Comparison of ENCODE assay signal across 33 cellular contexts in genomic region chr17:50106393-50107131, GRCh38. TPM values are rescaled to one million over a fixed set of nuclear protein-coding genes. Genes with fewer than 3 reads are reported as not detected.
"Had no signal": no experiment of that assay in that cellular context is flagged by ENCODE, and none has a peak within 500 bp of the region (broad histone marks: within the 10 kb centered on the region; RNA-seq: fewer than 3 reads in every experiment).

No MANE protein-coding gene starts in this region.

- DNase-seq: activated CD4-positive, alpha-beta T cell treated with anti-CD3 and anti-CD28 coated beads for 4 hours; activated CD4-positive, alpha-beta T cell treated with anti-CD3 and anti-CD28 coated beads, Interleukin-2, amount 50 U/mL, for 4 hours; activated effector memory CD4-positive, alpha-beta T cell treated with Interleukin-2 at 50 U/mL for 16 hours; activated naive CD4-positive, alpha-beta T cell treated with Interleukin-2 at 50 U/mL for 16 hours; activated T-cell treated with anti-CD3 and anti-CD28 coated beads for 4 hours; activated T-cell treated with anti-CD3 and anti-CD28 coated beads, Interleukin-2, amount 50 U/mL, for 72 hours; anterior cingulate cortex; body of pancreas; cortex of kidney; effector memory CD8-positive, alpha-beta T cell; head of caudate nucleus; kidney glomerular epithelial cell; naive B cell; ovary; stimulated activated CD4-positive, alpha-beta T cell treated with anti-CD3 and anti-CD28 coated beads, Interleukin-4, amount 100 ng/mL, for 24 hours; T-helper 9 cell; trophoblast cell had no signal

- H3K4me3 ChIP-seq: body of pancreas, cardiac muscle cell, ovary, skin epidermis, thoracic aorta had no signal

- H3K36me3 Mint-ChIP-seq: activated naive CD8-positive, alpha-beta T cell had no signal

- H3K27ac Mint-ChIP-seq: activated naive CD8-positive, alpha-beta T cell; activated T-cell treated with anti-CD3 and anti-CD28 coated beads, Interleukin-2, amount 50 U/mL, for 72 hours; effector memory CD8-positive, alpha-beta T cell; mesothelial cell of epicardium; progenitor cell of endocrine pancreas; stimulated activated effector memory CD8-positive, alpha-beta T cell treated with anti-CD3 and anti-CD28 coated beads, Interleukin-12 subunit alpha, Interleukin-12 subunit beta, amount 100 ng/mL, for 72 hours; stimulated activated naive CD8-positive, alpha-beta T cell treated with anti-CD3 and anti-CD28 coated beads, Interleukin-15, Interleukin-2, amounts not matched to agents 100 ng/mL and 50 ng/mL, for 24 hours had no signal

- H3K27me3 ChIP-seq: body of pancreas, cardiac muscle cell, neutrophil, ovary had no signal

- ATAC-seq: activated T-cell treated with anti-CD3 and anti-CD28 coated beads, Interleukin-2, amount 50 U/mL, for 72 hours; body of pancreas; effector memory CD8-positive, alpha-beta T cell; sciatic nerve; stimulated activated effector memory CD8-positive, alpha-beta T cell treated with anti-CD3 and anti-CD28 coated beads, Interleukin-12 subunit alpha, Interleukin-12 subunit beta, amount 100 ng/mL, for 72 hours had no signal

- FAIRE-seq: endothelial cell of umbilical vein, TTC549, urothelium cell line had no signal

- H3K36me3 ChIP-seq: neutrophil, ovary had no signal

- H3K27ac ChIP-seq: body of pancreas, cardiac muscle cell, neutrophil, ovary, skin epidermis, thoracic aorta, VCaP had no signal

- H3K27me3 Mint-ChIP-seq: activated naive CD8-positive, alpha-beta T cell; effector memory CD8-positive, alpha-beta T cell; naive B cell; progenitor cell of endocrine pancreas; stimulated activated naive CD8-positive, alpha-beta T cell treated with anti-CD3 and anti-CD28 coated beads, Interleukin-15, Interleukin-2, amounts not matched to agents 100 ng/mL and 50 ng/mL, for 24 hours had no signal

- H3K9me3 Mint-ChIP-seq: activated T-cell treated with anti-CD3 and anti-CD28 coated beads, Interleukin-2, amount 50 U/mL, for 72 hours; effector memory CD8-positive, alpha-beta T cell; mesothelial cell of epicardium; naive B cell; stimulated activated effector memory CD8-positive, alpha-beta T cell treated with anti-CD3 and anti-CD28 coated beads, Interleukin-12 subunit alpha, Interleukin-12 subunit beta, amount 100 ng/mL, for 72 hours; stimulated activated naive CD8-positive, alpha-beta T cell treated with anti-CD3 and anti-CD28 coated beads, Interleukin-15, Interleukin-2, amounts not matched to agents 100 ng/mL and 50 ng/mL, for 24 hours had no signal

- H3K9me3 ChIP-seq: body of pancreas, neutrophil, ovary, thoracic aorta had no signal

- H3K4me1 Mint-ChIP-seq: stimulated activated effector memory CD8-positive, alpha-beta T cell treated with anti-CD3 and anti-CD28 coated beads, Interleukin-12 subunit alpha, Interleukin-12 subunit beta, amount 100 ng/mL, for 72 hours had no signal

- H3K4me3 Mint-ChIP-seq: activated naive CD8-positive, alpha-beta T cell; activated T-cell treated with anti-CD3 and anti-CD28 coated beads, Interleukin-2, amount 50 U/mL, for 72 hours; effector memory CD8-positive, alpha-beta T cell; mesothelial cell of epicardium; stimulated activated effector memory CD8-positive, alpha-beta T cell treated with anti-CD3 and anti-CD28 coated beads, Interleukin-12 subunit alpha, Interleukin-12 subunit beta, amount 100 ng/mL, for 72 hours; stimulated activated naive CD8-positive, alpha-beta T cell treated with anti-CD3 and anti-CD28 coated beads, Interleukin-15, Interleukin-2, amounts not matched to agents 100 ng/mL and 50 ng/mL, for 24 hours had no signal

RNA-seq across cellular contexts. Expression of gene SAMD14, which starts 23.4 kb away (rescaled TPM):
- total RNA-seq: body of pancreas had no signal

RNA-seq across cellular contexts. Expression of gene SGCA, which starts 59.2 kb away (rescaled TPM):
- total RNA-seq: endothelial cell of umbilical vein, fibroblast of villous mesenchyme, mesothelial cell of epicardium, progenitor cell of endocrine pancreas, renal cortical epithelial cell had no signal
- polyA plus RNA-seq: endothelial cell of umbilical vein had no signal
